Comparison of ENCODE assay signal across 6 cellular contexts in the genomic region with DNA sequence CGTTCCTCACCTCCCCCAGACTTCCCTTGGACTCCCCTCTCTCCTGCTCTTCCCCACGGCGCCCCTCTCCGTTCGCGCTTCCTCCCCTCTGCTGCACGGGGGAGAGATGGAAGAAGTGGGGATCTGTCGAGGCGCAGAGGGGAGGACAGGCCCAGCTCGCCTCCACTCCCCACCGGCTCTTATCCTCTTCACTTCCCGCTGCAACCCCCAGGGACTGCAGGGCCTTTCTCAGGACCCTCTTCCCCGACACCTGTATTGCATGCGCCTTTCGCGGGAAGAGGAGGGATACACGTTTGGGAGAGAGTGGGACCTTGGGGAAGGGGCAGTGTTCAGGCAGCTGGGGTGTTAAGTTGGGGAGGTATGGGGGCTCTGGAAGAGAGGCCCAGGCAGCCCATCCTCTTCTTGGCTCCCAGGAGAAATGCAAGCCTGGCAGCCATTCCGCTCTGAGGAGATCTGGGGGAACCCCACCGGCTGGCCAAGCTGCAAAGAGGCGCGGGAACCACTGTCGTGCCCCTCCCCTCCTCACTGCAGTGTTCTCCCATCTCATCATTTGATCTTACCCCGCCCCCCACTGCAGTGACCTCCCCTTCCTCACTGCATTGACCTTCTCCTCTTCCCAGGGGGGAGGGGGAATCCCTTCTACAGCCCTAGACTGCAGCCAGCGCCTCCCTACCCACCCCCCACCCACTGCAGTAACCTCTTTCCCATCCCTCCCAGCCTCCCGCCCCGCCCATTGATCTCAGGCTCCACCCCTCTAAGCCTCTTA. TPM values are rescaled to one million over a fixed set of nuclear protein-coding genes. Genes with fewer than 3 reads are reported as not detected.
DNase-seq lines count a peak whose midpoint lies in the region; ATAC-seq, FAIRE-seq and TF ChIP-seq lines count a peak whose summit lies in the region.

No MANE protein-coding gene starts in this region.

- H3K4me1 Mint-ChIP-seq in progenitor cell of endocrine pancreas (ENCODE audit: low read depth) = peaks cover 22% of the 10 kb centered on the region

- no peak for DNase-seq in HTR-8/SVneo (ENCODE audit: insufficient read length, low spot score)
- no peak for DNase-seq in choroid plexus epithelial cell (ENCODE audit: low read depth)
- no peak for DNase-seq in progenitor cell of endocrine pancreas (ENCODE audit: low spot score, unreplicated experiment)
- DNase-seq in NK-92 treated with Interleukin-12 subunit alpha and Interleukin-12 subunit beta, amount 100 ng/mL, for 24 hours (lab: John Stamatoyannopoulos, UW) = no peak

- peaks cover 29% of the 10 kb centered on the region for H3K27me3 Mint-ChIP-seq in progenitor cell of endocrine pancreas

- H3K27ac Mint-ChIP-seq in progenitor cell of endocrine pancreas = peak overlapping the region; percentile 85

- no peak overlapping the region for H3K27ac ChIP-seq in ACC112 (ENCODE audit: low read depth, low read length)

- H2AFZ ChIP-seq in ACC112 (ENCODE audit: low read length, unreplicated experiment) = no peak overlapping the region

- TF ChIP-seq CTCF in choroid plexus epithelial cell (conservative IDR thresholded peaks at IDR 0.05; ENCODE audit: low read depth, low read length) = no peak
- no peak for TF ChIP-seq CTCF in progenitor cell of endocrine pancreas (IDR thresholded peaks at IDR 0.05; ENCODE audit: unreplicated experiment)

- H3K4me3 ChIP-seq in ACC112 (ENCODE audit: low read depth, low read length) (peak overlapping the region; percentile 90), choroid plexus epithelial cell (ENCODE audit: low read depth, low read length) (peak overlapping the region; percentile 69)

- peaks cover 15% of the 10 kb centered on the region for H3K79me2 ChIP-seq in ACC112 (ENCODE audit: control insufficient read depth, insufficient read depth, low read length, unreplicated experiment)

- peaks cover 10% of the 10 kb centered on the region for H3K36me3 Mint-ChIP-seq in progenitor cell of endocrine pancreas (ENCODE audit: insufficient read depth)

- H3K27me3 ChIP-seq in ACC112 (ENCODE audit: insufficient read depth, low read length) = no peaks in the 10 kb centered on the region

- peaks cover 10% of the 10 kb centered on the region for H3K4me1 ChIP-seq in ACC112 (ENCODE audit: control insufficient read depth, insufficient read depth, low read length, unreplicated experiment)

- H3K4me3 Mint-ChIP-seq in progenitor cell of endocrine pancreas (ENCODE audit: low read depth) = peak overlapping the region; percentile 86

- FAIRE-seq in HTR-8/SVneo (lab: Jason Lieb, UNC) = peak; percentile 59

- H3K9me3 Mint-ChIP-seq in progenitor cell of endocrine pancreas (ENCODE audit: low read depth) = no peaks in the 10 kb centered on the region

- H3K36me3 ChIP-seq in ACC112 (ENCODE audit: insufficient read depth, low read length) = peaks cover 17% of the 10 kb centered on the region; the same call in 1 of the 2 replicates

- no peak for ATAC-seq in GM21381 (IDR thresholded peaks at IDR 0.05; ENCODE audit: unreplicated experiment)

RNA-seq across cellular contexts. Expression of a gene that starts 0.8 kb away (rescaled TPM):
- 77.9 and 79.0 TPM in 2 replicates for total RNA-seq in progenitor cell of endocrine pancreas

RNA-seq across cellular contexts. Expression of a gene that starts 10.6 kb away (rescaled TPM):
- total RNA-seq in progenitor cell of endocrine pancreas = 20.7 and 21.5 TPM in 2 replicates

RNA-seq across cellular contexts. Expression of a gene that starts 12.6 kb away (rescaled TPM):
- total RNA-seq in progenitor cell of endocrine pancreas = 226 and 250 TPM in 2 replicates

RNA-seq across cellular contexts. Expression of a gene that starts 28.4 kb away (rescaled TPM):
- total RNA-seq in progenitor cell of endocrine pancreas = not detected in 2 replicates

RNA-seq across cellular contexts. Expression of a gene that starts 28.6 kb away (rescaled TPM):
- total RNA-seq in progenitor cell of endocrine pancreas = 268 and 277 TPM in 2 replicates
